9 cellular contexts compared by ENCODE assay signal in the genomic region with DNA sequence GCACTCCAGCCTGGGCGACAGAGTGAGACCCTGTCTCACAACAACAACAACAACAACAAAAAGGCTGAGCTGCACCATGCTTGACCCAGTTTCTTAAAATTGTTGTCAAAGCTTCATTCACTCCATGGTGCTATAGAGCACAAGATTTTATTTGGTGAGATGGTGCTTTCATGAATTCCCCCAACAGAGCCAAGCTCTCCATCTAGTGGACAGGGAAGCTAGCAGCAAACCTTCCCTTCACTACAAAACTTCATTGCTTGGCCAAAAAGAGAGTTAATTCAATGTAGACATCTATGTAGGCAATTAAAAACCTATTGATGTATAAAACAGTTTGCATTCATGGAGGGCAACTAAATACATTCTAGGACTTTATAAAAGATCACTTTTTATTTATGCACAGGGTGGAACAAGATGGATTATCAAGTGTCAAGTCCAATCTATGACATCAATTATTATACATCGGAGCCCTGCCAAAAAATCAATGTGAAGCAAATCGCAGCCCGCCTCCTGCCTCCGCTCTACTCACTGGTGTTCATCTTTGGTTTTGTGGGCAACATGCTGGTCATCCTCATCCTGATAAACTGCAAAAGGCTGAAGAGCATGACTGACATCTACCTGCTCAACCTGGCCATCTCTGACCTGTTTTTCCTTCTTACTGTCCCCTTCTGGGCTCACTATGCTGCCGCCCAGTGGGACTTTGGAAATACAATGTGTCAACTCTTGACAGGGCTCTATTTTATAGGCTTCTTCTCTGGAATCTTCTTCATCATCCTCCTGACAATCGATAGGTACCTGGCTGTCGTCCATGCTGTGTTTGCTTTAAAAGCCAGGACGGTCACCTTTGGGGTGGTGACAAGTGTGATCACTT. TPM values are rescaled to one million over a fixed set of nuclear protein-coding genes. Genes with fewer than 3 reads are reported as not detected.
A peak's percentile ranks its signal among the peaks of the same experiment; 100 is the strongest.
DNase-seq lines count a peak whose midpoint lies in the region; ATAC-seq and TF ChIP-seq lines count a peak whose summit lies in the region.
"Had no signal": no experiment of that assay in that cellular context is flagged by ENCODE, and none has a peak within 500 bp of the region (broad histone marks: within the 10 kb centered on the region; RNA-seq: fewer than 3 reads in every experiment).

No MANE protein-coding gene starts in this region.

- H3K9me3 ChIP-seq in CD8-positive, alpha-beta memory T cell (ENCODE audit: low read length), result no peaks in the 10 kb centered on the region
- no peaks in the 10 kb centered on the region for H3K9me3 ChIP-seq in uterus
- H3K9me3 ChIP-seq: thoracic aorta had no signal

- peaks cover 14 to 29% (median 23%) of the 10 kb centered on the region in 3 donors for H3K36me3 Mint-ChIP-seq in CD8-positive, alpha-beta memory T cell
- no peaks in the 10 kb centered on the region for H3K36me3 Mint-ChIP-seq in HFFc6 (ENCODE audit: low read depth)

- peak overlapping the region; percentile 88 to 97 (median 93) for H3K27ac Mint-ChIP-seq in CD8-positive, alpha-beta memory T cell
- H3K27ac Mint-ChIP-seq in HFFc6, result no peak overlapping the region

- intact Hi-C loops in posterior vena cava (cut with DNase I), result loop anchor here in 1 of 2 donors (5.0 kb wide), 1 partner anchor 1155 kb away; no protein-coding TSS in a partner anchor
- intact Hi-C loops in uterus (cut with DNase I; ENCODE audit: low total_unique reads), result no loop called here

- no peaks in the 10 kb centered on the region for H3K36me3 ChIP-seq in CD8-positive, alpha-beta memory T cell (ENCODE audit: insufficient read depth, low read length)
- no peaks in the 10 kb centered on the region for H3K36me3 ChIP-seq in uterus
- H3K36me3 ChIP-seq: thoracic aorta had no signal

- peak; percentile 58 for ATAC-seq in left lobe of liver
- no peak for ATAC-seq in GM21515 (IDR thresholded peaks at IDR 0.05; ENCODE audit: unreplicated experiment)

- POLR2A ChIA-PET in CD8-positive, alpha-beta memory T cell (lab: Charles Lee), result interaction anchor here (1.0 to 1.2 kb wide), 2 partner anchors 10 to 433 kb away, joined by 3 to 4 read pairs; no protein-coding TSS in a partner anchor

- no peaks in the 10 kb centered on the region for H3K27me3 Mint-ChIP-seq in CD8-positive, alpha-beta memory T cell
- peaks cover 45% of the 10 kb centered on the region for H3K27me3 Mint-ChIP-seq in HFFc6 (ENCODE audit: insufficient read depth)

- H3K4me3 Mint-ChIP-seq in CD8-positive, alpha-beta memory T cell, result peak overlapping the region; percentile 83 to 92 (median 88)
- no peak overlapping the region for H3K4me3 Mint-ChIP-seq in HFFc6

- TF ChIP-seq POLR2A in uterus (IDR thresholded peaks at IDR 0.05), result no peak

- CTCF ChIA-PET in CD8-positive, alpha-beta memory T cell (lab: Charles Lee), result interaction anchor here (0.9 to 8.0 kb wide), 27 partner anchors 11 to 436 kb away, joined by 3 to 156 read pairs (median 5); a partner anchor contains a TSS

- H3K4me3 ChIP-seq in CD8-positive, alpha-beta memory T cell (ENCODE audit: low read length), result peak overlapping the region; percentile 55
- H3K4me3 ChIP-seq in WI38 (ENCODE audit: low read depth, low read length) (no peak overlapping the region), uterus (no peak overlapping the region)

- H3K4me1 Mint-ChIP-seq in CD8-positive, alpha-beta memory T cell, result peaks cover 81 to 98% (median 97%) of the 10 kb centered on the region in 3 donors
- H3K4me1 Mint-ChIP-seq in HFFc6 (ENCODE audit: low read depth), result no peaks in the 10 kb centered on the region

- no peaks in the 10 kb centered on the region for H3K27me3 ChIP-seq in CD8-positive, alpha-beta memory T cell (ENCODE audit: insufficient read depth, low read length, poor library complexity, severe bottlenecking)
- no peaks in the 10 kb centered on the region for H3K27me3 ChIP-seq in uterus

- H3K9me3 Mint-ChIP-seq in CD8-positive, alpha-beta memory T cell, result no peaks in the 10 kb centered on the region
- H3K9me3 Mint-ChIP-seq in HFFc6, result no peaks in the 10 kb centered on the region

- TF ChIP-seq CTCF in HFFc6 (IDR thresholded peaks at IDR 0.05) (peak; percentile 78), WI38 (IDR thresholded peaks at IDR 0.05; ENCODE audit: low read depth, low read length) (peak; percentile 45), uterus (IDR thresholded peaks at IDR 0.05) (peak in 2 of 4 experiments; percentile 15 to 25)

- H3K27ac ChIP-seq in CD8-positive, alpha-beta memory T cell (ENCODE audit: low read depth, low read length), result peak overlapping the region; percentile 49
- no peak overlapping the region for H3K27ac ChIP-seq in uterus
- H3K27ac ChIP-seq: thoracic aorta had no signal

- peaks cover 60% of the 10 kb centered on the region for H3K4me1 ChIP-seq in CD8-positive, alpha-beta memory T cell (ENCODE audit: insufficient read depth, low read length)
- H3K4me1 ChIP-seq in uterus, result no peaks in the 10 kb centered on the region

- DNase-seq in CD8-positive, alpha-beta memory T cell, result peak in 1 of 5 donors; percentile 41
- DNase-seq in HFFc6, result peak; percentile 35
- DNase-seq in left lobe of liver (ENCODE audit: low spot score), result no peak
- no peak for DNase-seq in posterior vena cava (ENCODE audit: low spot score)
- DNase-seq in cerebellum (ENCODE audit: low spot score), result no peak
- no peak for DNase-seq in uterus

RNA-seq across cellular contexts. Expression of a gene that starts 2.0 kb away (rescaled TPM):
- total RNA-seq in CD8-positive, alpha-beta memory T cell, result 1 to 10 TPM; 2.6 to 3.4 TPM
- polyA plus RNA-seq in CD8-positive, alpha-beta memory T cell, result 29.2 TPM
- total RNA-seq in HFFc6 (2021; fragmentation: NEBNext Ultra II Directional; extraction: Animal tissue kit (Norgen Biotek cat#: 25700)), result not detected
- 0.08 TPM for total RNA-seq in left lobe of liver
- total RNA-seq in posterior vena cava, result 1 to 10 TPM; 1.9 to 2.1 TPM
- not detected for total RNA-seq in cerebellum
- total RNA-seq in uterus, result 1 to 10 TPM in 1 of 4 donors, under 1 TPM in 1, not detected in 2; 0.41 to 1.2 TPM

RNA-seq across cellular contexts. Expression of a gene that starts 18.8 kb away (rescaled TPM):
- under 1 TPM; 0.51 to 0.74 TPM for total RNA-seq in CD8-positive, alpha-beta memory T cell
- polyA plus RNA-seq in CD8-positive, alpha-beta memory T cell, result 59.7 TPM
- not detected for total RNA-seq in HFFc6 (2021; fragmentation: NEBNext Ultra II Directional; extraction: Animal tissue kit (Norgen Biotek cat#: 25700))
- total RNA-seq in left lobe of liver, result 0.33 TPM
- 1 to 10 TPM; 1.7 to 2.5 TPM for total RNA-seq in posterior vena cava
- total RNA-seq in cerebellum, result 0.45 TPM
- total RNA-seq in uterus, result 1 to 10 TPM in 3 of 4 donors, not detected in 1; 2.7 to 7.1 (median 3.7) TPM

RNA-seq across cellular contexts. Expression of a gene that starts 34.3 kb away (rescaled TPM):
- total RNA-seq in CD8-positive, alpha-beta memory T cell, result 1 to 10 TPM; 2.7 to 3.0 TPM
- polyA plus RNA-seq in CD8-positive, alpha-beta memory T cell, result 2.3 TPM
- under 1 TPM in 2 of 6 experiments, not detected in 4; 0.12 to 0.21 TPM for total RNA-seq in HFFc6 (2021; fragmentation: NEBNext Ultra II Directional; extraction: Animal tissue kit (Norgen Biotek cat#: 25700))
- total RNA-seq in left lobe of liver, result 0.55 TPM
- total RNA-seq in posterior vena cava, result 1 to 10 TPM; 2.0 to 2.4 TPM
- 0.36 TPM for total RNA-seq in cerebellum
- total RNA-seq in uterus, result 1 to 10 TPM in 3 of 4 donors, under 1 TPM in 1; 0.88 to 3.2 (median 1.7) TPM
